In genomic region chr16:4799171-4799855, GRCh38 we compare ENCODE assay signal across 1 cellular context.
A peak's percentile ranks its signal among the peaks of the same experiment; 100 is the strongest.
TF ChIP-seq lines count a peak whose summit lies in the region.

No MANE protein-coding gene starts in this region.

TF ChIP-seq in HepG2, 621 proteins besides CTCF, POLR2A, EP300 and RAD21:
- TF ChIP-seq ZNF768 (CRISPR knock-in tag; IDR thresholded peaks at IDR 0.05): peak; percentile 94
- TF ChIP-seq ZNF44 (CRISPR knock-in tag; IDR thresholded peaks at IDR 0.05): no peak
- TF ChIP-seq REST (IDR thresholded peaks at IDR 0.05; ENCODE audit: borderline replicate concordance in 1 of 2, low read depth in 1 of 2, low read length in 2 of 2): no peak
- peak; percentile 59; the same call in 1 of the 2 replicates for TF ChIP-seq MNT (IDR thresholded peaks at IDR 0.05)
